Comparison of ENCODE assay signal across 31 cellular contexts in genomic region chr11:70126494-70126893, GRCh38. TPM values are rescaled to one million over a fixed set of nuclear protein-coding genes. Genes with fewer than 3 reads are reported as not detected.
DNase-seq lines count a peak whose midpoint lies in the region; ATAC-seq and TF ChIP-seq lines count a peak whose summit lies in the region.
"Had no signal": no experiment of that assay in that cellular context is flagged by ENCODE, and none has a peak within 500 bp of the region (broad histone marks: within the 10 kb centered on the region; RNA-seq: fewer than 3 reads in every experiment).

No MANE protein-coding gene starts in this region.

- H3K9me3 ChIP-seq in breast epithelium (no peaks in the 10 kb centered on the region), neural progenitor cell (ENCODE audit: low read depth) (no peaks in the 10 kb centered on the region)
- H3K9me3 ChIP-seq: SJCRH30 had no signal

- no peaks in the 10 kb centered on the region for H3K36me3 ChIP-seq in breast epithelium
- H3K36me3 ChIP-seq in neural progenitor cell: no peaks in the 10 kb centered on the region
- H3K36me3 ChIP-seq: SJCRH30 had no signal

- H2AFZ ChIP-seq in neural progenitor cell (replicated peaks): no peak overlapping the region

- CTCF ChIA-PET in MCF 10A (lab: Yijun Ruan, JAX): no interaction called here

- no peak overlapping the region for H3K4me3 Mint-ChIP-seq in MCF 10A (ENCODE audit: unreplicated experiment)
- peak overlapping the region; percentile 23 for H3K4me3 Mint-ChIP-seq in neural progenitor cell
- H3K4me3 Mint-ChIP-seq in activated T-helper 2 cell treated with anti-CD3 and anti-CD28 coated beads, Interferon-gamma antibody, Interleukin-2, Interleukin-4, amounts not matched to agents 10 μg/mL and 5 μg/mL and 100 μg/mL, durations not matched to agents 14 hours and 24 hours and 36 hours (ENCODE audit: low read depth): no peak overlapping the region
- H3K4me3 Mint-ChIP-seq: B cell; CD8-positive, alpha-beta memory T cell had no signal

- H3K27me3 Mint-ChIP-seq in MCF 10A (ENCODE audit: insufficient read depth, unreplicated experiment) (peaks cover 16% of the 10 kb centered on the region), neural progenitor cell (ENCODE audit: insufficient read depth, low read depth) (peaks cover 24% of the 10 kb centered on the region)
- no peaks in the 10 kb centered on the region for H3K27me3 Mint-ChIP-seq in activated T-helper 2 cell treated with anti-CD3 and anti-CD28 coated beads, Interferon-gamma antibody, Interleukin-2, Interleukin-4, amounts not matched to agents 10 μg/mL and 5 μg/mL and 100 μg/mL, durations not matched to agents 14 hours and 24 hours and 36 hours (ENCODE audit: low read depth)
- H3K27me3 Mint-ChIP-seq: B cell had no signal

- intact Hi-C loops in breast epithelium (cut with DNase I; ENCODE audit: low total_unique reads): no loop called here
- intact Hi-C loops in MCF 10A (cut with micrococcal nuclease): no loop called here
- intact Hi-C loops in activated T-helper 2 cell treated with anti-CD3 and anti-CD28 coated beads, Interferon-gamma antibody, Interleukin-2, Interleukin-4, amounts not matched to agents 10 μg/mL and 5 μg/mL and 100 μg/mL, durations not matched to agents 14 hours and 24 hours and 36 hours (cut with micrococcal nuclease): no loop called here

- H3K4me3 ChIP-seq in breast epithelium (no peak overlapping the region), neural progenitor cell (no peak overlapping the region)
- H3K4me3 ChIP-seq: GM12878, K562, SJCRH30 had no signal

- DNase-seq in breast epithelium (ENCODE audit: low spot score in 2 of 2) (no peak), MCF 10A (ENCODE audit: unreplicated experiment) (no peak), neural progenitor cell (ENCODE audit: low spot score) (no peak), NCI-H446 treated with DMSO at 0.1 percent for 48 hours (lab: John Stamatoyannopoulos, UW) (no peak)
- no peak for DNase-seq in activated T-helper 2 cell treated with anti-CD3 and anti-CD28 coated beads, Interferon-gamma antibody, Interleukin-2, Interleukin-4, amounts not matched to agents 10 μg/mL and 5 μg/mL and 100 μg/mL, durations not matched to agents 14 hours and 24 hours and 36 hours (ENCODE audit: low spot score)
- DNase-seq: CD8-positive, alpha-beta memory T cell; DMS 273 treated with DMSO at 0.1 percent for 48 hours; DMS79; EL; GDM1; Kasumi-1; MV-4-11; NCI-H1105 treated with DMSO at 0.1 percent for 48 hours; NCI-H146; NCI-H1930; NCI-H2107; NCI-H524 treated with DMSO at 0.1 percent for 48 hours; NCI-H774; NK-92 treated with Interleukin-12 subunit alpha and Interleukin-12 subunit beta, amount 100 ng/mL, for 24 hours; PC-3; SJCRH30 had no signal

- BruUV-seq in MCF 10A (replicated peaks; lab: Mats Ljungman, UMichigan): no TSS peak

- H3K4me1 ChIP-seq in breast epithelium (peaks cover 5% of the 10 kb centered on the region in 2 donors), neural progenitor cell (peaks cover 9% of the 10 kb centered on the region)
- H3K4me1 ChIP-seq: SJCRH30 had no signal

- TF ChIP-seq CTCF in breast epithelium (IDR thresholded peaks at IDR 0.05) (no peak), MCF 10A (IDR thresholded peaks at IDR 0.05; ENCODE audit: unreplicated experiment) (no peak), neural progenitor cell (IDR thresholded peaks at IDR 0.05) (no peak)

- H3K27ac ChIP-seq in breast epithelium: peak overlapping the region; percentile 58 to 65
- H3K27ac ChIP-seq in neural progenitor cell: no peak overlapping the region
- H3K27ac ChIP-seq: 22Rv1, C4-2B, SJCRH30 had no signal

- H3K4me1 Mint-ChIP-seq in MCF 10A (ENCODE audit: insufficient read depth, unreplicated experiment) (no peaks in the 10 kb centered on the region), neural progenitor cell (peaks cover 49% of the 10 kb centered on the region)
- H3K4me1 Mint-ChIP-seq in activated T-helper 2 cell treated with anti-CD3 and anti-CD28 coated beads, Interferon-gamma antibody, Interleukin-2, Interleukin-4, amounts not matched to agents 10 μg/mL and 5 μg/mL and 100 μg/mL, durations not matched to agents 14 hours and 24 hours and 36 hours (ENCODE audit: low read depth): no peaks in the 10 kb centered on the region
- H3K4me1 Mint-ChIP-seq: B cell; CD8-positive, alpha-beta memory T cell had no signal

- ATAC-seq in esophagus mucosa: peak; percentile 21
- ATAC-seq in GM21526 (IDR thresholded peaks at IDR 0.05; ENCODE audit: low FRiP score, unreplicated experiment): no peak
- ATAC-seq: GM12878, HepG2, K562, PC-3, Right ventricle myocardium inferior had no signal

- H3K27ac Mint-ChIP-seq in MCF 10A (ENCODE audit: low read depth, unreplicated experiment) (no peak overlapping the region), neural progenitor cell (peak overlapping the region; percentile 4)
- H3K27ac Mint-ChIP-seq in activated T-helper 2 cell treated with anti-CD3 and anti-CD28 coated beads, Interferon-gamma antibody, Interleukin-2, Interleukin-4, amounts not matched to agents 10 μg/mL and 5 μg/mL and 100 μg/mL, durations not matched to agents 14 hours and 24 hours and 36 hours: no peak overlapping the region
- H3K27ac Mint-ChIP-seq: B cell; CD8-positive, alpha-beta memory T cell had no signal

- no peak for TF ChIP-seq POLR2A in breast epithelium (IDR thresholded peaks at IDR 0.05)

- H3K36me3 Mint-ChIP-seq in MCF 10A (ENCODE audit: insufficient read depth, unreplicated experiment) (no peaks in the 10 kb centered on the region), neural progenitor cell (no peaks in the 10 kb centered on the region)
- H3K36me3 Mint-ChIP-seq in activated T-helper 2 cell treated with anti-CD3 and anti-CD28 coated beads, Interferon-gamma antibody, Interleukin-2, Interleukin-4, amounts not matched to agents 10 μg/mL and 5 μg/mL and 100 μg/mL, durations not matched to agents 14 hours and 24 hours and 36 hours (ENCODE audit: low read depth): no peaks in the 10 kb centered on the region
- H3K36me3 Mint-ChIP-seq: CD8-positive, alpha-beta memory T cell had no signal

- H3K79me2 ChIP-seq in neural progenitor cell (ENCODE audit: low read depth): no peaks in the 10 kb centered on the region

- H4K20me1 ChIP-seq in neural progenitor cell (ENCODE audit: low read depth): no peaks in the 10 kb centered on the region

- no peak overlapping the region for H3K4me2 ChIP-seq in neural progenitor cell

- no peak overlapping the region for H3K9ac ChIP-seq in neural progenitor cell

- H3K27me3 ChIP-seq in breast epithelium: no peaks in the 10 kb centered on the region
- peaks cover 56% of the 10 kb centered on the region for H3K27me3 ChIP-seq in neural progenitor cell
- H3K27me3 ChIP-seq: SJCRH30 had no signal

- POLR2A ChIA-PET in MCF 10A (lab: Yijun Ruan, JAX): no interaction called here

- H3K9me3 Mint-ChIP-seq in MCF 10A (ENCODE audit: unreplicated experiment) (peaks cover 3% of the 10 kb centered on the region), neural progenitor cell (no peaks in the 10 kb centered on the region)
- H3K9me3 Mint-ChIP-seq in activated T-helper 2 cell treated with anti-CD3 and anti-CD28 coated beads, Interferon-gamma antibody, Interleukin-2, Interleukin-4, amounts not matched to agents 10 μg/mL and 5 μg/mL and 100 μg/mL, durations not matched to agents 14 hours and 24 hours and 36 hours: no peaks in the 10 kb centered on the region

- H3F3A ChIP-seq in neural progenitor cell (ENCODE audit: low read depth): peaks cover 15% of the 10 kb centered on the region

RNA-seq across cellular contexts. Expression of gene ANO1, which starts 48.4 kb away (rescaled TPM):
- total RNA-seq in breast epithelium (10 to 100 TPM in 2 of 3 donors, 1 to 10 TPM in 1; 3.7 to 95.0 (median 53.7) TPM), MCF 10A (2022) (not detected in 2 replicates), esophagus mucosa (7.9 TPM), neural progenitor cell (ENCODE audit: low replicate concordance) (0.19 TPM in 1 of 2 replicates, not detected in the other)
- total RNA-seq in activated T-helper 2 cell treated with anti-CD3 and anti-CD28 coated beads, Interferon-gamma antibody, Interleukin-2, Interleukin-4, amounts not matched to agents 10 μg/mL and 5 μg/mL and 100 μg/mL, durations not matched to agents 14 hours and 24 hours and 36 hours: not detected in 2 replicates
- total RNA-seq: B cell; CD8-positive, alpha-beta memory T cell; HepG2; K562; M059J had no signal
